8 cellular contexts compared by ENCODE assay signal in the genomic region with DNA sequence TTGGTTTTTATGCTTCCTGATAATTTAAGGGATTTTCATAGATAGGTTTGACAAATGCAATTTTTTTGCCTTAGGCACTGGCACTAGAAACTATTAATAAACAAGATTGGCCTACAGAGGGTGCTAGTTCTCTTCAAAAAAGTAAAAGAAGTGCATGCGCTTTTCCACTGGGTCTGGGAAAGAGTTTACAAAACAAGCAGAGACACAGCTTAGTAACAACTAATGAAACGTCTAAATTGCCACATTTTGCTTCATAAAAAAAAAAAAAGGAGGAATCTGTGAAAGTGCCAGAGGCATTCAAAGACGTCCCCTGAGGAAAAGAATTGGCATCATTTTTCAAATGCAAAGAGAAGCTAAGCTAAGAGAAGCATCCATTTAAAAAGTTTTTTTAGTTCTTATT. TPM values are rescaled to one million over a fixed set of nuclear protein-coding genes. Genes with fewer than 3 reads are reported as not detected.
DNase-seq lines count a peak whose midpoint lies in the region; ATAC-seq and TF ChIP-seq lines count a peak whose summit lies in the region.

No MANE protein-coding gene starts in this region.

- intact Hi-C loops in stomach (cut with DNase I; ENCODE audit: low total_unique reads), result loop anchor here (10.0 kb wide), 1 partner anchor 407 kb away; no protein-coding TSS in a partner anchor

- peak; percentile 70 for TF ChIP-seq CTCF in AG10803 (conservative IDR thresholded peaks at IDR 0.05; ENCODE audit: low read length)
- peak; percentile 54 for TF ChIP-seq CTCF in GM12873 (IDR thresholded peaks at IDR 0.05; ENCODE audit: insufficient read depth, low read depth, low read length, missing control alignments)
- peak; percentile 51 for TF ChIP-seq CTCF in cardiac fibroblast (IDR thresholded peaks at IDR 0.05; ENCODE audit: low read depth, low read length)
- TF ChIP-seq CTCF in stomach (IDR thresholded peaks at IDR 0.05), result peak in 5 of 7 experiments; percentile 31 to 74 (median 60)

- H3K9me3 ChIP-seq in stomach, result no peaks in the 10 kb centered on the region

- no peak overlapping the region for H3K4me3 ChIP-seq in AG10803 (ENCODE audit: low read length)
- no peak overlapping the region for H3K4me3 ChIP-seq in Jurkat, Clone E6-1 (ENCODE audit: low read length)
- H3K4me3 ChIP-seq in cardiac fibroblast (replicated peaks in 1 of 2; ENCODE audit: low read depth in 2 of 2, low read length in 2 of 2), result no peak overlapping the region
- no peak overlapping the region for H3K4me3 ChIP-seq in stomach

- TF ChIP-seq POLR2A in stomach (IDR thresholded peaks at IDR 0.05), result no peak

- peaks cover 5 to 25% (median 16%) of the 10 kb centered on the region in 4 donors for H3K4me1 ChIP-seq in stomach

- H3K36me3 ChIP-seq in stomach, result no peaks in the 10 kb centered on the region

- no peaks in the 10 kb centered on the region for H3K27me3 ChIP-seq in stomach

- peak; percentile 92 for DNase-seq in AG10803 (ENCODE audit: low read depth)
- DNase-seq in Jurkat, Clone E6-1 (ENCODE audit: low read depth, low spot score), result peak; percentile 56
- peak; percentile 57 for DNase-seq in NOMO-1 treated with dmso at 0.1 percent for 144 hours (lab: John Stamatoyannopoulos, UW; ENCODE audit: unreplicated experiment)
- peak; percentile 90 to 94 for DNase-seq in cardiac fibroblast (ENCODE audit: low read depth in 2 of 2)
- peak; percentile 57 for DNase-seq in kidney glomerular epithelial cell (lab: John Stamatoyannopoulos, UW)
- DNase-seq in stomach, result no peak

- no peak for ATAC-seq in GM19328 (IDR thresholded peaks at IDR 0.05; ENCODE audit: unreplicated experiment)

- peak overlapping the region in 3 of 5 donors; percentile 58 to 75 (median 67) for H3K27ac ChIP-seq in stomach

- WGBS in stomach, 5 donors, result 0 to 8% (median 3%) methylated on average over 3 of the region's 3 CpGs

- no peak for TF ChIP-seq EP300 in stomach (IDR thresholded peaks at IDR 0.05)

RNA-seq across cellular contexts. Expression of gene EEA1, which starts 58.3 kb away (rescaled TPM):
- 4.5 TPM for polyA plus RNA-seq in Jurkat, Clone E6-1 (2012; ENCODE audit: insufficient read depth, insufficient read length)
- total RNA-seq in stomach, result 10 to 100 TPM in 4 of 5 donors, 1 to 10 TPM in 1; 8.2 to 24.2 (median 17.4) TPM
- 1 to 10 TPM; 2.0 to 4.3 (median 3.6) TPM for polyA plus RNA-seq in stomach
